In the genomic region with DNA sequence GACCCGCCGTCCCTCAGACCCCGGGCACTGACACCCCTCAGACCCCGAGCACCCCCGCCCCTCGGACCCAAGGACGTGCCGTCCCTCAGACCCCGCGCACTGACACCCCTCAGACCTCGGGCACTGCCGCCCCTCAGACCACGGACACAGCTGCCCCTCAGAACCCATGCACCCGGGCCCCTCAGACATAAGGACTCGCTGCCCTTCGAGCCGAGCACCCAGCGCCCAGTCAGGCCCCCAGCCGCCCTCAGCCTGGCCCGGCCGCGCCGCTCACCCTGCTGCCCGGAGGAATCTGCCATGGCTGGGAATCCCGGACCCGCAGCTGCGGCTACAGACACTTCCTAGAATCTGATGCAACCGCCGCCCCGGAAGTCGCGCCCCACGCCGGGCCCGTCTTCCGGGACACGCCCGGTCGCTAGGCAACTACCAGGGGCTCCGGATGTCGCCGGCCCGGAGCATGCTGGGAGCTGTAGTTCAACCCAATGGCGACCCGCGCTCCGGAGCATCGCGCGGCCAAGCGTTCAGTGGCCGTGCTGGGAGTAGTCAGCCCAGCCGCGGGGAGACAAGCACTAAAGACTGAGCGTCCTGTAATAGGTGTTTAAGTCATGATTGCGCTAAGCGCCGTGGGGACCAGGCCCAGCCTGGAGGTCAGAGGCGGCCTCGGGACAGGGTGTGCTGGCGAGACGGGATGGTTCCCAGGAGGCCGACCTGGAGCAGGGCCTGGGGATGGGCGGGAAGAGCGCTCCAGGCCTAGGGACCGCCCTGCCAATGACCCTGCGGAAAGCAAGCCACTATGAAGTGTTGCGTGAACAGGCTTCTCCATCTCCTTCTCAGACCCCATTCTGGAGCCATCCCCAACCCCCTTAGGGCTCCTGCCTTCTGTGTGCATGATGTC, we compare ENCODE assay signal across 1 cellular context.
TF ChIP-seq lines count a peak whose summit lies in the region.

A gene (minus strand): TSS at position 355 of the 895 bp plus-strand sequence. CDS start 56 bp downstream, at position 299.

TF ChIP-seq in IMR-90, 13 proteins besides CTCF, POLR2A, EP300 and RAD21 (continued from another document):
- no peak for TF ChIP-seq MAFK (IDR thresholded peaks at IDR 0.05; ENCODE audit: low read depth, low read length)
- TF ChIP-seq BHLHE40 (IDR thresholded peaks at IDR 0.05; ENCODE audit: low read depth, low read length): no peak
- TF ChIP-seq CHD1 (IDR thresholded peaks at IDR 0.05; ENCODE audit: low read depth, low read length): no peak; the same call in 1 of the 2 replicates
- TF ChIP-seq, protein P1, sequence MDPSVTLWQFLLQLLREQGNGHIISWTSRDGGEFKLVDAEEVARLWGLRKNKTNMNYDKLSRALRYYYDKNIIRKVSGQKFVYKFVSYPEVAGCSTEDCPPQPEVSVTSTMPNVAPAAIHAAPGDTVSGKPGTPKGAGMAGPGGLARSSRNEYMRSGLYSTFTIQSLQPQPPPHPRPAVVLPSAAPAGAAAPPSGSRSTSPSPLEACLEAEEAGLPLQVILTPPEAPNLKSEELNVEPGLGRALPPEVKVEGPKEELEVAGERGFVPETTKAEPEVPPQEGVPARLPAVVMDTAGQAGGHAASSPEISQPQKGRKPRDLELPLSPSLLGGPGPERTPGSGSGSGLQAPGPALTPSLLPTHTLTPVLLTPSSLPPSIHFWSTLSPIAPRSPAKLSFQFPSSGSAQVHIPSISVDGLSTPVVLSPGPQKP (IDR thresholded peaks at IDR 0.05; ENCODE audit: borderline replicate concordance, low read depth, low read length): 0 out of 2 replicates have a peak, but pooled peaks have one; percentile 41
- TF ChIP-seq, protein P2, sequence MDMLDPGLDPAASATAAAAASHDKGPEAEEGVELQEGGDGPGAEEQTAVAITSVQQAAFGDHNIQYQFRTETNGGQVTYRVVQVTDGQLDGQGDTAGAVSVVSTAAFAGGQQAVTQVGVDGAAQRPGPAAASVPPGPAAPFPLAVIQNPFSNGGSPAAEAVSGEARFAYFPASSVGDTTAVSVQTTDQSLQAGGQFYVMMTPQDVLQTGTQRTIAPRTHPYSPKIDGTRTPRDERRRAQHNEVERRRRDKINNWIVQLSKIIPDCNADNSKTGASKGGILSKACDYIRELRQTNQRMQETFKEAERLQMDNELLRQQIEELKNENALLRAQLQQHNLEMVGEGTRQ (IDR thresholded peaks at IDR 0.05; ENCODE audit: low read depth, low read length): 0 out of 2 replicates have a peak, but pooled peaks have one; percentile 7
